In genomic region chr17:76468634-76469010, GRCh38 we compare ENCODE assay signal across 28 cellular contexts. TPM values are rescaled to one million over a fixed set of nuclear protein-coding genes. Genes with fewer than 3 reads are reported as not detected.
"Had no signal": no experiment of that assay in that cellular context is flagged by ENCODE, and none has a peak within 500 bp of the region (broad histone marks: within the 10 kb centered on the region; RNA-seq: fewer than 3 reads in every experiment).

No MANE protein-coding gene starts in this region.

- H3K27ac ChIP-seq: breast epithelium, KMS-11, RWPE1 had no signal

- H3K9ac ChIP-seq: KMS-11 had no signal

- H3K36me3 ChIP-seq: breast epithelium had no signal

- H3K4me3 ChIP-seq: breast epithelium, MG63, Peyer's patch had no signal

- H3K4me1 ChIP-seq: breast epithelium had no signal

- H3K27me3 ChIP-seq: breast epithelium, MG63, Peyer's patch had no signal

- DNase-seq: activated CD4-positive, alpha-beta T cell treated with anti-CD3 and anti-CD28 coated beads for 4 hours; activated CD8-positive, alpha-beta memory T cell treated with anti-CD3 and anti-CD28 coated beads, Interleukin-2, amount 50 U/mL, for 4 hours; activated CD8-positive, alpha-beta T cell treated with anti-CD3 and anti-CD28 coated beads for 36 hours; activated effector memory CD4-positive, alpha-beta T cell treated with Interleukin-2 at 50 U/mL for 16 hours; activated naive CD4-positive, alpha-beta T cell; activated T-cell treated with anti-CD3 and anti-CD28 coated beads, Interleukin-2, amount 50 U/mL, for 1 hour; aorta; central memory CD4-positive, alpha-beta T cell; MG63; MV-4-11; NCI-H1092 treated with DMSO at 0.1 percent for 48 hours; NCI-H1417 treated with DMSO at 0.1 percent for 48 hours; NCI-H1694; NCI-H2029; NCI-H2107; NCI-H510A treated with DMSO at 0.1 percent for 48 hours; NCI-H69; NK-92 treated with Interleukin-12 subunit alpha and Interleukin-12 subunit beta, amount 100 ng/mL, for 24 hours; Peyer's patch; SHP77 treated with DMSO at 0.1 percent for 48 hours; T-cell; T-helper 2 cell; T1000 had no signal

- H3K4me2 ChIP-seq: KMS-11 had no signal

- ATAC-seq: activated CD8-positive, alpha-beta T cell treated with anti-CD3 and anti-CD28 coated beads for 36 hours; T-cell had no signal

- H3K9me3 ChIP-seq: breast epithelium, MG63, Peyer's patch had no signal

- FAIRE-seq: TTC549 had no signal

RNA-seq across cellular contexts. Expression of gene AANAT, which starts 1.2 kb away (rescaled TPM):
- total RNA-seq: aorta, breast epithelium, Peyer's patch, SK-MEL-5, T-cell had no signal
- polyA plus RNA-seq: aorta had no signal
